ENCODE assay signal across 18 cellular contexts in genomic region chr18:9146224-9146623, GRCh38. TPM values are rescaled to one million over a fixed set of nuclear protein-coding genes. Genes with fewer than 3 reads are reported as not detected.
DNase-seq lines count a peak whose midpoint lies in the region; ATAC-seq and TF ChIP-seq lines count a peak whose summit lies in the region.
"Had no signal": no experiment of that assay in that cellular context is flagged by ENCODE, and none has a peak within 500 bp of the region (broad histone marks: within the 10 kb centered on the region; RNA-seq: fewer than 3 reads in every experiment).

No MANE protein-coding gene starts in this region.

- peaks cover 83% of the 10 kb centered on the region for H3F3A ChIP-seq in MM.1S (ENCODE audit: insufficient read depth, low read length)

- H3K27ac Mint-ChIP-seq in activated CD4-positive, alpha-beta T cell treated with anti-CD3 and anti-CD28 coated beads, Interleukin-2, amount 10 ng/mL, durations not matched to agents 7 days and 5 days = peak overlapping the region; percentile 64
- peak overlapping the region; percentile 85 for H3K27ac Mint-ChIP-seq in stimulated activated memory B cell treated with anti-CD40 and anti-IgM and Interleukin-4, amounts not matched to agents 10 μg/mL and 1 μg/mL and 100 μg/mL, for 72 hours
- H3K27ac Mint-ChIP-seq: nephron had no signal

- H3K4me1 ChIP-seq in MM.1S (ENCODE audit: low read length) (peaks cover 45% of the 10 kb centered on the region), ascending aorta (peaks cover 0 to 51% of the 10 kb centered on the region in 2 donors), esophagus squamous epithelium (peaks cover 11 to 98% (median 50%) of the 10 kb centered on the region in 3 donors)
- H3K4me1 ChIP-seq: SJCRH30 had no signal

- H3K27me3 Mint-ChIP-seq in activated CD4-positive, alpha-beta T cell treated with anti-CD3 and anti-CD28 coated beads, Interleukin-2, amount 10 ng/mL, durations not matched to agents 7 days and 5 days = no peaks in the 10 kb centered on the region
- no peaks in the 10 kb centered on the region for H3K27me3 Mint-ChIP-seq in stimulated activated memory B cell treated with anti-CD40 and anti-IgM and Interleukin-4, amounts not matched to agents 10 μg/mL and 1 μg/mL and 100 μg/mL, for 72 hours

- no peaks in the 10 kb centered on the region for H3K9me2 ChIP-seq in MM.1S (replicated peaks; ENCODE audit: insufficient read depth, low read length)

- H3K4me1 Mint-ChIP-seq in activated CD4-positive, alpha-beta T cell treated with anti-CD3 and anti-CD28 coated beads, Interleukin-2, amount 10 ng/mL, durations not matched to agents 7 days and 5 days = peaks cover 64% of the 10 kb centered on the region
- H3K4me1 Mint-ChIP-seq in stimulated activated memory B cell treated with anti-CD40 and anti-IgM and Interleukin-4, amounts not matched to agents 10 μg/mL and 1 μg/mL and 100 μg/mL, for 72 hours = peaks cover 76% of the 10 kb centered on the region

- H3K27me3 ChIP-seq in MM.1S (replicated peaks; ENCODE audit: insufficient read depth, low read length) = no peaks in the 10 kb centered on the region
- H3K27me3 ChIP-seq in ascending aorta = no peaks in the 10 kb centered on the region
- H3K27me3 ChIP-seq in esophagus squamous epithelium = no peaks in the 10 kb centered on the region
- H3K27me3 ChIP-seq: hepatocyte, MG63, SJCRH30 had no signal

- intact Hi-C loops in ascending aorta (cut with DNase I) (no loop called here), esophagus squamous epithelium (cut with DNase I) (loop anchor here (10.0 kb wide), 1 partner anchor 81 kb away; no protein-coding TSS in a partner anchor)

- TF ChIP-seq CTCF in MM.1S (IDR thresholded peaks at IDR 0.05; ENCODE audit: low read length) (no peak), ascending aorta (IDR thresholded peaks at IDR 0.05) (no peak), esophagus squamous epithelium (IDR thresholded peaks at IDR 0.05) (no peak)

- H3K4me3 ChIP-seq in MM.1S (ENCODE audit: low read length) (peak overlapping the region; percentile 17), ascending aorta (no peak overlapping the region), esophagus squamous epithelium (no peak overlapping the region)
- H3K4me3 ChIP-seq: A549, coronary artery, hepatocyte, MG63, SJCRH30 had no signal

- peaks cover 16% of the 10 kb centered on the region for H3K36me3 Mint-ChIP-seq in activated CD4-positive, alpha-beta T cell treated with anti-CD3 and anti-CD28 coated beads, Interleukin-2, amount 10 ng/mL, durations not matched to agents 7 days and 5 days (ENCODE audit: low read depth)
- H3K36me3 Mint-ChIP-seq in stimulated activated memory B cell treated with anti-CD40 and anti-IgM and Interleukin-4, amounts not matched to agents 10 μg/mL and 1 μg/mL and 100 μg/mL, for 72 hours = peaks cover 7% of the 10 kb centered on the region

- in situ Hi-C loops in G401 (cut with HindIII; ENCODE audit: low sequenced_read_pairs) = no loop called here

- WGBS in esophagus squamous epithelium, 2 donors = 79 to 83% methylated on average over 1 of the region's 1 CpG

- no peak for DNase-seq in activated CD4-positive, alpha-beta T cell treated with anti-CD3 and anti-CD28 coated beads, Interleukin-2, amount 10 ng/mL, durations not matched to agents 7 days and 5 days
- no peak for DNase-seq in activated CD4-positive, alpha-beta T cell treated with anti-CD3 and anti-CD28 coated beads, Interleukin-2, amount 50 U/mL, for 1 hour
- DNase-seq in MM.1S (no peak), ascending aorta (ENCODE audit: low spot score in 2 of 2) (no peak), G401 (ENCODE audit: low spot score) (no peak), esophagus squamous epithelium (lab: John Stamatoyannopoulos, UW) (no peak)
- DNase-seq: MG63; NK-92 treated with Interleukin-12 subunit alpha and Interleukin-12 subunit beta, amount 100 ng/mL, for 24 hours; SJCRH30; stimulated activated CD4-positive, alpha-beta T cell treated with anti-CD3 and anti-CD28 coated beads, Interleukin-4, amount 100 ng/mL, for 24 hours; stimulated activated naive CD4-positive, alpha-beta T cell had no signal

- H3K9me3 ChIP-seq in MM.1S (replicated peaks; ENCODE audit: insufficient read depth, low read length) = no peaks in the 10 kb centered on the region
- no peaks in the 10 kb centered on the region for H3K9me3 ChIP-seq in ascending aorta
- no peaks in the 10 kb centered on the region for H3K9me3 ChIP-seq in esophagus squamous epithelium
- H3K9me3 ChIP-seq: A549, MG63, SJCRH30 had no signal

- H3K79me2 ChIP-seq in MM.1S (ENCODE audit: low read length) = peaks cover 98% of the 10 kb centered on the region

- H3K4me3 Mint-ChIP-seq in activated CD4-positive, alpha-beta T cell treated with anti-CD3 and anti-CD28 coated beads, Interleukin-2, amount 10 ng/mL, durations not matched to agents 7 days and 5 days = no peak overlapping the region
- no peak overlapping the region for H3K4me3 Mint-ChIP-seq in stimulated activated memory B cell treated with anti-CD40 and anti-IgM and Interleukin-4, amounts not matched to agents 10 μg/mL and 1 μg/mL and 100 μg/mL, for 72 hours
- H3K4me3 Mint-ChIP-seq: nephron had no signal

- H3K27ac ChIP-seq in MM.1S (ENCODE audit: low read length) (peak overlapping the region; percentile 69; the same call in 1 of the 2 replicates), ascending aorta (peak overlapping the region; percentile 4 to 47), esophagus squamous epithelium (peak overlapping the region in 1 of 4 donors; percentile 62)
- H3K27ac ChIP-seq: coronary artery, hepatocyte, SJCRH30 had no signal

- peaks cover 21% of the 10 kb centered on the region for H4K20me1 ChIP-seq in MM.1S (ENCODE audit: insufficient read depth, low read length)

- H2AFZ ChIP-seq in MM.1S (ENCODE audit: low read length) = no peak overlapping the region
- H2AFZ ChIP-seq: hepatocyte had no signal

- H3K9ac ChIP-seq in MM.1S (ENCODE audit: low read length) = peak overlapping the region; percentile 45; the same call in 1 of the 2 replicates

- ATAC-seq in stimulated activated memory B cell treated with anti-CD40 and anti-IgM and Interleukin-4, amounts not matched to agents 10 μg/mL and 1 μg/mL and 100 μg/mL, for 72 hours = no peak
- ATAC-seq in GM18861 (IDR thresholded peaks at IDR 0.05; ENCODE audit: unreplicated experiment) = no peak
- ATAC-seq: A549, esophagus mucosa had no signal

- peak overlapping the region; percentile 86 for H3K4me2 ChIP-seq in MM.1S (ENCODE audit: low read depth, low read length)
- H3K4me2 ChIP-seq: A549, hepatocyte had no signal

- CTCF ChIA-PET in activated CD4-positive, alpha-beta T cell treated with anti-CD3 and anti-CD28 coated beads, Interleukin-2, amount 10 ng/mL, durations not matched to agents 7 days and 5 days (lab: Charles Lee) = interaction anchor here (0.9 to 1.0 kb wide), 2 partner anchors 47 to 76 kb away, joined by 4 read pairs; no protein-coding TSS in a partner anchor

- POLR2A ChIA-PET in activated CD4-positive, alpha-beta T cell treated with anti-CD3 and anti-CD28 coated beads, Interleukin-2, amount 10 ng/mL, durations not matched to agents 7 days and 5 days (lab: Charles Lee) = interaction anchor here (0.6 to 0.7 kb wide), 3 partner anchors 11 to 109 kb away, joined by 3 to 6 read pairs (median 4); no protein-coding TSS in a partner anchor

- no peak for TF ChIP-seq POLR2A in esophagus squamous epithelium (IDR thresholded peaks at IDR 0.05)

- no peaks in the 10 kb centered on the region for H3K9me3 Mint-ChIP-seq in activated CD4-positive, alpha-beta T cell treated with anti-CD3 and anti-CD28 coated beads, Interleukin-2, amount 10 ng/mL, durations not matched to agents 7 days and 5 days
- H3K9me3 Mint-ChIP-seq in stimulated activated memory B cell treated with anti-CD40 and anti-IgM and Interleukin-4, amounts not matched to agents 10 μg/mL and 1 μg/mL and 100 μg/mL, for 72 hours = no peaks in the 10 kb centered on the region
- H3K9me3 Mint-ChIP-seq: nephron had no signal

- H3K36me3 ChIP-seq in MM.1S (replicated peaks; ENCODE audit: insufficient read depth, low read length) (no peaks in the 10 kb centered on the region; the same call in 1 of the 2 replicates), ascending aorta (no peaks in the 10 kb centered on the region), esophagus squamous epithelium (no peaks in the 10 kb centered on the region)
- H3K36me3 ChIP-seq: MG63, SJCRH30 had no signal

RNA-seq across cellular contexts. Expression of gene ANKRD12, which starts 9.6 kb away (rescaled TPM):
- total RNA-seq in activated CD4-positive, alpha-beta T cell treated with anti-CD3 and anti-CD28 coated beads, Interleukin-2, amount 10 ng/mL, durations not matched to agents 7 days and 5 days = 100 to 1,000 TPM in 1 of 2 experiments, 10 to 100 TPM in 1; 79.4 to 107 TPM
- total RNA-seq in ascending aorta = 11.4 TPM
- total RNA-seq in G401 (2014; rRNA removed; shearing (Covaris generic)) = 3.3 and 7.9 TPM in 2 replicates
- 10 to 100 TPM; 13.0 to 60.3 (median 23.4) TPM for total RNA-seq in esophagus squamous epithelium

RNA-seq across cellular contexts. Expression of gene NDUFV2, which starts 43.7 kb away (rescaled TPM):
- total RNA-seq in activated CD4-positive, alpha-beta T cell treated with anti-CD3 and anti-CD28 coated beads, Interleukin-2, amount 10 ng/mL, durations not matched to agents 7 days and 5 days = 100 to 1,000 TPM; 177 to 185 TPM
- total RNA-seq in ascending aorta (48.6 TPM), esophagus squamous epithelium (100 to 1,000 TPM in 3 of 4 donors, 10 to 100 TPM in 1; 96.5 to 150 (median 110) TPM)
- 221 and 286 TPM in 2 replicates for total RNA-seq in G401 (2014; rRNA removed; shearing (Covaris generic))
